8 cellular contexts compared by ENCODE assay signal in genomic region chr15:80031841-80032240, GRCh38. TPM values are rescaled to one million over a fixed set of nuclear protein-coding genes. Genes with fewer than 3 reads are reported as not detected.
DNase-seq lines count a peak whose midpoint lies in the region; ATAC-seq and TF ChIP-seq lines count a peak whose summit lies in the region.
"Had no signal": no experiment of that assay in that cellular context is flagged by ENCODE, and none has a peak within 500 bp of the region (broad histone marks: within the 10 kb centered on the region; RNA-seq: fewer than 3 reads in every experiment).

No MANE protein-coding gene starts in this region.

- TF ChIP-seq POLR2A in heart left ventricle (IDR thresholded peaks at IDR 0.05), result no peak

- H3K27ac ChIP-seq in OCI-LY3 (ENCODE audit: low read length) (peak overlapping the region; percentile 83), heart left ventricle (no peak overlapping the region)

- 42 to 75% (median 72%) methylated on average over 3 of the region's 3 CpGs for WGBS in heart left ventricle, 4 donors

- H3K9ac ChIP-seq in OCI-LY3 (ENCODE audit: low read length), result no peak overlapping the region
- H3K9ac ChIP-seq: KMS-11 had no signal

- no peaks in the 10 kb centered on the region for H4K20me1 ChIP-seq in OCI-LY3 (ENCODE audit: insufficient read depth, low read length)

- no peaks in the 10 kb centered on the region for H3K36me3 ChIP-seq in OCI-LY3 (replicated peaks; ENCODE audit: low read depth, low read length)
- H3K36me3 ChIP-seq in heart left ventricle, result no peaks in the 10 kb centered on the region

- H3K9me3 ChIP-seq in OCI-LY3 (ENCODE audit: insufficient read depth, low read length), result no peaks in the 10 kb centered on the region
- H3K9me3 ChIP-seq in heart left ventricle, result no peaks in the 10 kb centered on the region

- in situ Hi-C loops in ACHN (cut with HindIII; ENCODE audit: low pct_ligation_motif_present, low pct_unique_long_range_greater_than_20kb, low sequenced_read_pairs), result no loop called here

- TF ChIP-seq CTCF in OCI-LY3 (IDR thresholded peaks at IDR 0.05; ENCODE audit: low read depth, low read length) (no peak), heart left ventricle (IDR thresholded peaks at IDR 0.05) (no peak)

- H3K27me3 ChIP-seq in OCI-LY3 (ENCODE audit: low read depth, low read length) (no peaks in the 10 kb centered on the region), heart left ventricle (no peaks in the 10 kb centered on the region)

- no peak overlapping the region for H2AFZ ChIP-seq in OCI-LY3 (ENCODE audit: low read depth, low read length)

- H3K4me2 ChIP-seq in OCI-LY3 (ENCODE audit: low read length), result peak overlapping the region; percentile 21

- H3K4me3 ChIP-seq in OCI-LY3 (ENCODE audit: low read length) (no peak overlapping the region), heart left ventricle (no peak overlapping the region)

- intact Hi-C loops in heart left ventricle (cut with DNase I), result no loop called here

- ATAC-seq in heart left ventricle (peak in 3 of 4 donors; percentile 62 to 84 (median 78)), HG03097 (IDR thresholded peaks at IDR 0.05; ENCODE audit: low FRiP score, unreplicated experiment) (no peak)

- peak; percentile 35 for DNase-seq in DMS53 (lab: John Stamatoyannopoulos, UW)
- peak; percentile 56 for DNase-seq in HT1080 (ENCODE audit: low read depth)
- DNase-seq in heart left ventricle, result peak in 3 of 5 donors; percentile 12 to 50 (median 20)
- DNase-seq in ACHN, result no peak
- DNase-seq in SIG-M5 (lab: John Stamatoyannopoulos, UW), result no peak

- H3K79me2 ChIP-seq in OCI-LY3 (ENCODE audit: low read length), result no peaks in the 10 kb centered on the region

- H3K4me1 ChIP-seq in OCI-LY3 (ENCODE audit: low read length) (peaks cover 44% of the 10 kb centered on the region), heart left ventricle (peaks cover 0 to 12% (median 0%) of the 10 kb centered on the region in 12 donors)

RNA-seq across cellular contexts. Expression of gene ZFAND6, which starts 27.6 kb away (rescaled TPM):
- 133 and 173 TPM in 2 replicates for total RNA-seq in HT1080 (2014; rRNA removed; shearing (Covaris generic))
- 137 and 140 TPM in 2 replicates for polyA plus RNA-seq in HT1080 (2015; cell fraction: cytosol; rRNA removed)
- 83.1 and 89.9 TPM in 2 replicates for polyA plus RNA-seq in HT1080 (2015; cell fraction: nucleus; rRNA removed)
- total RNA-seq in heart left ventricle, result 100 to 1,000 TPM in 2 of 9 donors, 10 to 100 TPM in 7; 67.4 to 105 (median 79.9) TPM
- 10 to 100 TPM; 43.4 to 98.7 TPM for polyA plus RNA-seq in heart left ventricle

Comparison
In these comparisons a context has a peak if more than half of its experiments do, and no peak if none do; other contexts are left out.
1. DNase-seq: peak in DMS53 (single experiment), HT1080 (single experiment) and heart left ventricle (3 of 5); none in ACHN (single experiment) and SIG-M5 (single experiment).